1 cellular context compared by ENCODE assay signal in the genomic region with DNA sequence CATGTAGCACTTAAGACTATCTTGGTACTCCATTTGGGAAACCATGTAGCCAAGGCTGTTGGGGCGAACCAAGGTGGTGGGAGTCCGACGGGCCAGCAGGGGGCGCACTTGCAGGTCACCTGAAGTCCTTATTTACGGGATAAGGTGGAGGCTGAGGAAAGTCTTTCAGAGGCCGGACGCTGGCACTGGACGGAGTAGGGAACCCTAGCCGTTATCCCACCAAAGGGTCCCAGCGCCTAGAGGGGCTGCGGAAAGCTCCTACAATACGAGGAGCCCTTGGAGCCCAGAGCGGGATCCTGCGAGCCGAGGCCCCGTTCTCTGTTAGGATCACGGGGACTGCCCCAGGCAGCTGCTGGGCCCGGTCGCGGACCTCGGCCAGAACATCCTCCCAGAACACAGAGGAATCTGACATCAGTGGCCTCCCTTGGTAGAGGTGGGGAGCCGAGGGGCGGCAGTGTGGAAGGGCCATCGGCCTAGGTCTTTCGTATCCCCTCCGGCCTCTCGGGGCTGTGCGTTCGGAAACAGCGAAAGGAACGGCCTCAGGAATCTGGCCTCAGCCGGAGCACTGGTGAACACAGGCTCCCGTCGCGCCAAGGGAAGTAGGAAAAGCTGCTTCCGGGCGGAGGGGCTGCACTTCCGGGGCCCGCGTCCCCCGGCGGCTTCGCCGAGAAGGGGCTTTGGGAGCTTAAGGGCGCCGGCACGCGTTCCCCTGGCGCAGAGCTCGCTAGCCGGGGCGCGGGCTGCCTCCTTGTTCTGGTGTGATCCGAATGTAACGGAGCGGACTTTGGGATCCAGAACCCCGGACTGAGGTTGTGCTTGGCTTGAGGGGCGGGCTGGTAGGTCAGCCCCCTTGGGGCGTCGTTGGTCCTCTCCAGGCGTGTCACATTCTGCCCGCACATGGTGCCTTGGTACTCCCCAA.
TF ChIP-seq lines count a peak whose summit lies in the region.

No MANE protein-coding gene starts in this region.

TF ChIP-seq in WTC11, 78 proteins besides CTCF, POLR2A, EP300 and RAD21 (continued from another document):
- TF ChIP-seq, protein P1, sequence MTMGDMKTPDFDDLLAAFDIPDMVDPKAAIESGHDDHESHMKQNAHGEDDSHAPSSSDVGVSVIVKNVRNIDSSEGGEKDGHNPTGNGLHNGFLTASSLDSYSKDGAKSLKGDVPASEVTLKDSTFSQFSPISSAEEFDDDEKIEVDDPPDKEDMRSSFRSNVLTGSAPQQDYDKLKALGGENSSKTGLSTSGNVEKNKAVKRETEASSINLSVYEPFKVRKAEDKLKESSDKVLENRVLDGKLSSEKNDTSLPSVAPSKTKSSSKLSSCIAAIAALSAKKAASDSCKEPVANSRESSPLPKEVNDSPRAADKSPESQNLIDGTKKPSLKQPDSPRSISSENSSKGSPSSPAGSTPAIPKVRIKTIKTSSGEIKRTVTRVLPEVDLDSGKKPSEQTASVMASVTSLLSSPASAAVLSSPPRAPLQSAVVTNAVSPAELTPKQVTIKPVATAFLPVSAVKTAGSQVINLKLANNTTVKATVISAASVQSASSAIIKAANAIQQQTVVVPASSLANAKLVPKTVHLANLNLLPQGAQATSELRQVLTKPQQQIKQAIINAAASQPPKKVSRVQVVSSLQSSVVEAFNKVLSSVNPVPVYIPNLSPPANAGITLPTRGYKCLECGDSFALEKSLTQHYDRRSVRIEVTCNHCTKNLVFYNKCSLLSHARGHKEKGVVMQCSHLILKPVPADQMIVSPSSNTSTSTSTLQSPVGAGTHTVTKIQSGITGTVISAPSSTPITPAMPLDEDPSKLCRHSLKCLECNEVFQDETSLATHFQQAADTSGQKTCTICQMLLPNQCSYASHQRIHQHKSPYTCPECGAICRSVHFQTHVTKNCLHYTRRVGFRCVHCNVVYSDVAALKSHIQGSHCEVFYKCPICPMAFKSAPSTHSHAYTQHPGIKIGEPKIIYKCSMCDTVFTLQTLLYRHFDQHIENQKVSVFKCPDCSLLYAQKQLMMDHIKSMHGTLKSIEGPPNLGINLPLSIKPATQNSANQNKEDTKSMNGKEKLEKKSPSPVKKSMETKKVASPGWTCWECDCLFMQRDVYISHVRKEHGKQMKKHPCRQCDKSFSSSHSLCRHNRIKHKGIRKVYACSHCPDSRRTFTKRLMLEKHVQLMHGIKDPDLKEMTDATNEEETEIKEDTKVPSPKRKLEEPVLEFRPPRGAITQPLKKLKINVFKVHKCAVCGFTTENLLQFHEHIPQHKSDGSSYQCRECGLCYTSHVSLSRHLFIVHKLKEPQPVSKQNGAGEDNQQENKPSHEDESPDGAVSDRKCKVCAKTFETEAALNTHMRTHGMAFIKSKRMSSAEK (CRISPR knock-in tag; IDR thresholded peaks at IDR 0.05; ENCODE audit: borderline replicate concordance) = no peak
- TF ChIP-seq ZNF425 (CRISPR knock-in tag; conservative IDR thresholded peaks at IDR 0.05) (no peak), CREB1 (CRISPR knock-in tag; IDR thresholded peaks at IDR 0.05) (no peak), ELF4 (CRISPR knock-in tag; IDR thresholded peaks at IDR 0.05; ENCODE audit: low read depth) (no peak), OVOL2 (CRISPR knock-in tag; IDR thresholded peaks at IDR 0.05; ENCODE audit: borderline replicate concordance) (no peak), TCF7 (CRISPR knock-in tag; IDR thresholded peaks at IDR 0.05; ENCODE audit: low read depth) (no peak), NFE2L1 (CRISPR knock-in tag; IDR thresholded peaks at IDR 0.05) (no peak)
